In the genomic region with DNA sequence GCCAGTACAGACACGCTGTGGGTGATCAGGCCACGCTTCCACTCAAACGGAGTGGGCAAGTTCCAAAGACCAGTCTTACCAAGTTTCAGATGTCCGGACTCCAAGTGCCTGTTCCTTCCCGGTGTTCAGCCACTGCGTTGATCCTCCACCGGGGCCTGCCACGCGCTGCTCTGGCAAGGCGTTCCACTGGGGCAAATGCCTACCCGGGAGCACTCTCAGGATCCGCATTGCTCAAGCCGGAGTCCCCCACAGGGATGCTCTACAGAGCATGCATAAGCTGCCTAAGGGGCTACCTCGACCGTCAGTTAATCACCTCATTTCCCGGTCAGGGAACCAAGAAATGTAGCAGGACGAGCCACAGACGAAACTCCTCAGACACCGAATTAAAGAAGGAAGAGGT, we compare ENCODE assay signal across 23 cellular contexts.
"Had no signal": no experiment of that assay in that cellular context is flagged by ENCODE, and none has a peak within 500 bp of the region (broad histone marks: within the 10 kb centered on the region; RNA-seq: fewer than 3 reads in every experiment).

No MANE protein-coding gene starts in this region.

- H3K9ac ChIP-seq: KMS-11 had no signal

- H3K4me1 ChIP-seq: breast epithelium had no signal

- H3K4me2 ChIP-seq: KMS-11 had no signal

- DNase-seq: activated CD4-positive, alpha-beta memory T cell treated with anti-CD3 and anti-CD28 coated beads, Interleukin-2, amount 10 ng/mL, durations not matched to agents 7 days and 5 days; activated CD4-positive, alpha-beta T cell treated with anti-CD3 and anti-CD28 coated beads for 36 hours; activated CD4-positive, alpha-beta T cell treated with anti-CD3 and anti-CD28 coated beads, Interleukin-2, amount 50 U/mL, for 1 hour; activated gamma-delta T cell treated with Interleukin-2 at 50 U/mL for 16 hours; activated naive CD4-positive, alpha-beta T cell treated with anti-CD3 and anti-CD28 coated beads, Interleukin-2, amount 10 ng/mL, durations not matched to agents 7 days and 5 days; activated T-cell treated with anti-CD3 and anti-CD28 coated beads for 4 hours; activated T-cell treated with anti-CD3 and anti-CD28 coated beads, Interleukin-2, amount 50 U/mL, for 48 hours; aorta; caudate nucleus; MG63; NCI-H1105; NCI-H1436; NCI-H1694 treated with DMSO at 0.1 percent for 48 hours; NCI-H2029 treated with DMSO at 0.1 percent for 48 hours; NCI-H345; NCI-H510A; NCI-H526 treated with DMSO at 0.1 percent for 48 hours; NCI-H82; SIG-M5 had no signal

- H3K4me3 ChIP-seq: breast epithelium, MG63 had no signal

- H3K27ac ChIP-seq: breast epithelium, KMS-11, VCaP had no signal

- H3K27me3 ChIP-seq: breast epithelium, MG63 had no signal

- H3K36me3 ChIP-seq: breast epithelium, MG63 had no signal

- ATAC-seq: activated CD4-positive, alpha-beta T cell treated with anti-CD3 and anti-CD28 coated beads for 36 hours; activated T-helper 17 cell treated with anti-CD3 and anti-CD28 coated beads, Interleukin-2, amount 50 U/mL, for 72 hours had no signal
